In the genomic region with DNA sequence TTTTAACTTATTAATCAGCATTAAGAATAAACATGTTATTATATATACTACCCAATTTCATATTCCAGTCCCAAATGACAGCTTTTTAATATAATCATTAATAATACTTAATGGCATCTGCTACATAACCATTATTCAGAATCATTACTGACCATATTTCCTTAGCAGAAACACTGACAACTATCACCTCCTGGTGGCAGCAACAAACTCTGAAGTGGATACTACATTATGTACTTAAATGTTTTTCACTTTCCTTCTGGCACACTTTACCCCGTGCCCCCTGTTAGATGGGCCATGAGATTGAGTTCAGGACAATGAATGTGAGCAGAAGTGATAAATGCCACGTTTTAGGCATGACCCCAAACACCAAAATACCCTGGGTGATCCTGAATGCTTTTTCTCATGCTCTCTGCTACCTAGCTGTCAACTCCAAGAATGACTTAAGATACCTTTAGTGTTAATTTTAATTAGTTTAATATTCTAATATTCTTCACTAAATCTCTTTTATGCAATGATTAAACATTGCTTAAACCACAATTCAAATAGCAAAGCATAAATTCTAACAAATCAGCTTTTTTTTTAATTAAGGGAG, we compare ENCODE assay signal across 9 cellular contexts.
DNase-seq lines count a peak whose midpoint lies in the region; ATAC-seq and TF ChIP-seq lines count a peak whose summit lies in the region.
"Had no signal": no experiment of that assay in that cellular context is flagged by ENCODE, and none has a peak within 500 bp of the region (broad histone marks: within the 10 kb centered on the region; RNA-seq: fewer than 3 reads in every experiment).

No MANE protein-coding gene starts in this region.

- no peaks in the 10 kb centered on the region for H3K27me3 Mint-ChIP-seq in memory B cell
- no peaks in the 10 kb centered on the region for H3K27me3 Mint-ChIP-seq in activated CD4-positive, alpha-beta T cell treated with anti-CD3 and anti-CD28 coated beads, Interleukin-2, amount 10 ng/mL, durations not matched to agents 7 days and 5 days

- no peak overlapping the region for H3K27ac Mint-ChIP-seq in memory B cell
- H3K27ac Mint-ChIP-seq in activated CD4-positive, alpha-beta T cell treated with anti-CD3 and anti-CD28 coated beads, Interleukin-2, amount 10 ng/mL, durations not matched to agents 7 days and 5 days, result no peak overlapping the region

- POLR2A ChIA-PET in BJ (lab: Charles Lee), result no interaction called here
- POLR2A ChIA-PET in activated CD4-positive, alpha-beta T cell treated with anti-CD3 and anti-CD28 coated beads, Interleukin-2, amount 10 ng/mL, durations not matched to agents 7 days and 5 days (lab: Charles Lee), result no interaction called here

- H3K36me3 ChIP-seq in BJ (ENCODE audit: control insufficient read depth, insufficient read depth, low read length), result peaks cover 3% of the 10 kb centered on the region; the same call in 1 of the 2 replicates

- TF ChIP-seq CTCF in BJ (IDR thresholded peaks at IDR 0.05; ENCODE audit: insufficient read depth, low read depth, low read length) (peak; percentile 59), WI38 (IDR thresholded peaks at IDR 0.05; ENCODE audit: low read depth, low read length) (peak; percentile 16; the same call in 1 of the 2 replicates)

- peaks cover 37% of the 10 kb centered on the region for H3K36me3 Mint-ChIP-seq in memory B cell
- H3K36me3 Mint-ChIP-seq in activated CD4-positive, alpha-beta T cell treated with anti-CD3 and anti-CD28 coated beads, Interleukin-2, amount 10 ng/mL, durations not matched to agents 7 days and 5 days (ENCODE audit: low read depth), result peaks cover 35% of the 10 kb centered on the region

- H3K4me3 ChIP-seq in BJ (ENCODE audit: low read depth, low read length), result no peak overlapping the region
- no peak overlapping the region for H3K4me3 ChIP-seq in WI38 (ENCODE audit: low read depth, low read length)
- H3K4me3 ChIP-seq: lung had no signal

- CTCF ChIA-PET in BJ (lab: Yijun Ruan, JAX), result interaction anchor here (0.7 kb wide), 2 partner anchors 40 to 1070 kb away, joined by 3 read pairs; no protein-coding TSS in a partner anchor
- CTCF ChIA-PET in activated CD4-positive, alpha-beta T cell treated with anti-CD3 and anti-CD28 coated beads, Interleukin-2, amount 10 ng/mL, durations not matched to agents 7 days and 5 days (lab: Charles Lee), result no interaction called here

- H3K9me3 Mint-ChIP-seq in memory B cell, result peaks cover 2% of the 10 kb centered on the region
- H3K9me3 Mint-ChIP-seq in activated CD4-positive, alpha-beta T cell treated with anti-CD3 and anti-CD28 coated beads, Interleukin-2, amount 10 ng/mL, durations not matched to agents 7 days and 5 days, result no peaks in the 10 kb centered on the region

- H3K27me3 ChIP-seq in BJ (ENCODE audit: control insufficient read depth, insufficient read depth, low read length), result no peaks in the 10 kb centered on the region

- no peak for DNase-seq in BJ (ENCODE audit: low read depth)
- DNase-seq in memory B cell (ENCODE audit: low spot score in 2 of 2), result no peak
- DNase-seq in activated CD4-positive, alpha-beta T cell treated with anti-CD3 and anti-CD28 coated beads, Interleukin-2, amount 10 ng/mL, durations not matched to agents 7 days and 5 days, result no peak
- DNase-seq in putamen (ENCODE audit: low spot score), result no peak

- peak; percentile 73 for ATAC-seq in GM18909 (IDR thresholded peaks at IDR 0.05; ENCODE audit: poor library complexity, unreplicated experiment)
- ATAC-seq in HG03520 (IDR thresholded peaks at IDR 0.05; ENCODE audit: unreplicated experiment), result peak; percentile 88
- peak; percentile 48 for ATAC-seq in memory B cell (ENCODE audit: low read depth)
- no peak for ATAC-seq in GM19035 (IDR thresholded peaks at IDR 0.05; ENCODE audit: unreplicated experiment)

- no peak overlapping the region for H3K4me3 Mint-ChIP-seq in memory B cell
- H3K4me3 Mint-ChIP-seq in activated CD4-positive, alpha-beta T cell treated with anti-CD3 and anti-CD28 coated beads, Interleukin-2, amount 10 ng/mL, durations not matched to agents 7 days and 5 days, result no peak overlapping the region

- peaks cover 6% of the 10 kb centered on the region for H3K4me1 Mint-ChIP-seq in memory B cell
- no peaks in the 10 kb centered on the region for H3K4me1 Mint-ChIP-seq in activated CD4-positive, alpha-beta T cell treated with anti-CD3 and anti-CD28 coated beads, Interleukin-2, amount 10 ng/mL, durations not matched to agents 7 days and 5 days
